ENCODE assay signal across 11 cellular contexts in the genomic region with DNA sequence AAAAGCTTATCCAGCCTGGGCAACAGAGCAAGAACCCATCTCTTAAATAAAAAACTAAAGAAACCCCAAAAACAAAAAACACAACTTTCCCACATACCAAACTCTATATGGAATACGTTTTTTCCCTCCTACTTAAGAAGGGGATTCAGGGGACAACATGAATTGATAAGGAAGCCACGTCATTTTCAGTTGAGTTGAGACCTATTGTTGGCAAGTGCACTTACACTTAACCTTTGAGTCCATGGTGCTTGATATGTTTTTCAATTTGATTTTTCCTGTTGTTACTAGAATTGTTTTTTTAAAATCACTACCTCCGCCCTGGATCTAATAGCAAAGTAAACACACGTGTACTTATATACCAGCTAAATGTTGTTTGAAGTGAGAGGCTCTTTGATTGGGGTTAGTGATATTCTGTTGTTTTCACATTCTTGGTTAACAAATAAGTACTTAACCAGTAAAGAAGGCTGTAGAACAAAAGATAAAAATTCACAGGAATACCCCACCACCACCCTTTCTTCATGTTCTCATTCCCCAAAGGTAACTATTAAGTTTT. TPM values are rescaled to one million over a fixed set of nuclear protein-coding genes. Genes with fewer than 3 reads are reported as not detected.
DNase-seq lines count a peak whose midpoint lies in the region; ATAC-seq and TF ChIP-seq lines count a peak whose summit lies in the region.
"Had no signal": no experiment of that assay in that cellular context is flagged by ENCODE, and none has a peak within 500 bp of the region (broad histone marks: within the 10 kb centered on the region; RNA-seq: fewer than 3 reads in every experiment).

No MANE protein-coding gene starts in this region.

- H3K9me3 ChIP-seq in gastroesophageal sphincter = no peaks in the 10 kb centered on the region
- H3K9me3 ChIP-seq: heart right ventricle had no signal

- no peak for ATAC-seq in activated T-cell treated with anti-CD3 and anti-CD28 coated beads, Interleukin-2, amount 50 U/mL, for 72 hours (replicated peaks in 1 of 2)
- no peak for ATAC-seq in activated B cell treated with CpG ODN at 0.5 μM for 24 hours (ENCODE audit: low read depth)
- ATAC-seq in stimulated activated naive CD8-positive, alpha-beta T cell treated with anti-CD3 and anti-CD28 coated beads, Interleukin-15, amount 100 ng/mL, for 72 hours = no peak
- no peak for ATAC-seq in GM21526 (IDR thresholded peaks at IDR 0.05; ENCODE audit: low FRiP score, unreplicated experiment)
- ATAC-seq in gastroesophageal sphincter = no peak
- ATAC-seq: heart right ventricle had no signal

- intact Hi-C loops in activated B cell treated with CpG ODN at 0.5 μM for 24 hours (cut with micrococcal nuclease) = loop anchor here (2.0 to 10.0 kb wide), 6 partner anchors 237 to 779 kb away; partner anchors contain the start of genes BRMS1L, CFL2, INSM2 and PSMA6

- H3K36me3 ChIP-seq in gastroesophageal sphincter = peaks cover 0 to 22% of the 10 kb centered on the region in 2 donors

- H3K27ac ChIP-seq in gastroesophageal sphincter = no peak overlapping the region

- no peaks in the 10 kb centered on the region for H3K9me3 Mint-ChIP-seq in activated T-cell treated with anti-CD3 and anti-CD28 coated beads, Interleukin-2, amount 50 U/mL, for 72 hours
- H3K9me3 Mint-ChIP-seq in activated B cell treated with CpG ODN at 0.5 μM for 24 hours (no peaks in the 10 kb centered on the region), immature natural killer cell (no peaks in the 10 kb centered on the region)
- H3K9me3 Mint-ChIP-seq in stimulated activated naive CD8-positive, alpha-beta T cell treated with anti-CD3 and anti-CD28 coated beads, Interleukin-15, amount 100 ng/mL, for 72 hours = no peaks in the 10 kb centered on the region

- peak overlapping the region; percentile 87 to 98 for H3K4me3 Mint-ChIP-seq in activated T-cell treated with anti-CD3 and anti-CD28 coated beads, Interleukin-2, amount 50 U/mL, for 72 hours
- H3K4me3 Mint-ChIP-seq in activated B cell treated with CpG ODN at 0.5 μM for 24 hours (peak overlapping the region; percentile 96), immature natural killer cell (peak overlapping the region; percentile 92 to 96 (median 95))
- peak overlapping the region; percentile 68 to 94 for H3K4me3 Mint-ChIP-seq in stimulated activated naive CD8-positive, alpha-beta T cell treated with anti-CD3 and anti-CD28 coated beads, Interleukin-15, amount 100 ng/mL, for 72 hours

- H3K36me3 Mint-ChIP-seq in activated T-cell treated with anti-CD3 and anti-CD28 coated beads, Interleukin-2, amount 50 U/mL, for 72 hours (ENCODE audit: insufficient read depth in 2 of 2) = peaks cover 3 to 7% of the 10 kb centered on the region in 2 donors
- H3K36me3 Mint-ChIP-seq in activated B cell treated with CpG ODN at 0.5 μM for 24 hours (ENCODE audit: low read depth) (peaks cover 20% of the 10 kb centered on the region), immature natural killer cell (peaks cover 3 to 13% (median 5%) of the 10 kb centered on the region in 3 donors)

- DNase-seq in activated T-cell treated with anti-CD3 and anti-CD28 coated beads, Interleukin-2, amount 50 U/mL, for 72 hours = no peak
- DNase-seq in activated T-cell treated with anti-CD3 and anti-CD28 coated beads, Interleukin-2, amount 50 U/mL, for 48 hours = no peak
- DNase-seq in activated B cell treated with CpG ODN at 0.5 μM for 24 hours (no peak), immature natural killer cell (no peak), RKO (ENCODE audit: low spot score) (no peak)
- no peak for DNase-seq in stimulated activated naive CD8-positive, alpha-beta T cell treated with anti-CD3 and anti-CD28 coated beads, Interleukin-15, amount 100 ng/mL, for 72 hours
- DNase-seq: C1 segment of cervical spinal cord; heart right ventricle; stimulated activated naive CD4-positive, alpha-beta T cell treated with Interleukin-2 at 50 U/mL for 16 hours had no signal

- TF ChIP-seq CTCF in activated B cell treated with CpG ODN at 0.5 μM for 24 hours (IDR thresholded peaks at IDR 0.05) = no peak
- no peak for TF ChIP-seq CTCF in gastroesophageal sphincter (IDR thresholded peaks at IDR 0.05)

- POLR2A ChIA-PET in activated B cell treated with CpG ODN at 0.5 μM for 24 hours (lab: Charles Lee) = no interaction called here

- TF ChIP-seq POLR2A in gastroesophageal sphincter (IDR thresholded peaks at IDR 0.05) = no peak

- TF ChIP-seq EP300 in gastroesophageal sphincter (IDR thresholded peaks at IDR 0.05) = no peak

- CTCF ChIA-PET in activated B cell treated with CpG ODN at 0.5 μM for 24 hours (lab: Charles Lee) = no interaction called here

- no peaks in the 10 kb centered on the region for H3K27me3 ChIP-seq in gastroesophageal sphincter
- H3K27me3 ChIP-seq: heart right ventricle had no signal

- no peaks in the 10 kb centered on the region for H3K27me3 Mint-ChIP-seq in activated T-cell treated with anti-CD3 and anti-CD28 coated beads, Interleukin-2, amount 50 U/mL, for 72 hours (ENCODE audit: low read depth)
- H3K27me3 Mint-ChIP-seq in activated B cell treated with CpG ODN at 0.5 μM for 24 hours (no peaks in the 10 kb centered on the region), immature natural killer cell (ENCODE audit: low read depth in 3 of 3) (peaks cover 6 to 23% (median 21%) of the 10 kb centered on the region in 3 donors)
- H3K27me3 Mint-ChIP-seq in stimulated activated naive CD8-positive, alpha-beta T cell treated with anti-CD3 and anti-CD28 coated beads, Interleukin-15, amount 100 ng/mL, for 72 hours = no peaks in the 10 kb centered on the region

- H3K4me1 Mint-ChIP-seq in activated T-cell treated with anti-CD3 and anti-CD28 coated beads, Interleukin-2, amount 50 U/mL, for 72 hours (ENCODE audit: low read depth) = peaks cover 30% of the 10 kb centered on the region
- H3K4me1 Mint-ChIP-seq in activated B cell treated with CpG ODN at 0.5 μM for 24 hours = peaks cover 28% of the 10 kb centered on the region
- H3K4me1 Mint-ChIP-seq in immature natural killer cell = peaks cover 22 to 29% of the 10 kb centered on the region in 2 donors
- peaks cover 31% of the 10 kb centered on the region for H3K4me1 Mint-ChIP-seq in stimulated activated naive CD8-positive, alpha-beta T cell treated with anti-CD3 and anti-CD28 coated beads, Interleukin-15, amount 100 ng/mL, for 72 hours

- H3K4me3 ChIP-seq in gastroesophageal sphincter = no peak overlapping the region

- H3K27ac Mint-ChIP-seq in activated T-cell treated with anti-CD3 and anti-CD28 coated beads, Interleukin-2, amount 50 U/mL, for 72 hours = peak overlapping the region; percentile 83
- peak overlapping the region; percentile 7 for H3K27ac Mint-ChIP-seq in activated B cell treated with CpG ODN at 0.5 μM for 24 hours
- H3K27ac Mint-ChIP-seq in immature natural killer cell = peak overlapping the region; percentile 96 to 99 (median 98)
- H3K27ac Mint-ChIP-seq in stimulated activated naive CD8-positive, alpha-beta T cell treated with anti-CD3 and anti-CD28 coated beads, Interleukin-15, amount 100 ng/mL, for 72 hours = no peak overlapping the region

- WGBS in gastroesophageal sphincter (ENCODE audit: low coverage in 1 of 2), 2 donors = 77 to 85% methylated on average over 4 of the region's 4 CpGs

- peaks cover 0 to 48% (median 7%) of the 10 kb centered on the region in 3 donors for H3K4me1 ChIP-seq in gastroesophageal sphincter

RNA-seq across cellular contexts. Expression of gene FAM177A1, which starts 2.0 kb away (rescaled TPM):
- total RNA-seq in activated T-cell treated with anti-CD3 and anti-CD28 coated beads, Interleukin-2, amount 50 U/mL, for 72 hours = 10 to 100 TPM; 53.6 to 62.7 TPM
- total RNA-seq in activated B cell treated with CpG ODN at 0.5 μM for 24 hours (23.5 and 27.4 TPM in 2 replicates), gastroesophageal sphincter (10 to 100 TPM; 42.4 to 70.0 (median 60.1) TPM)
- polyA plus RNA-seq in immature natural killer cell = 10 to 100 TPM; 42.5 to 75.3 (median 47.7) TPM

Comparison
In these comparisons a context has a peak if more than half of its experiments do, and no peak if none do; other contexts are left out.
1. H3K27ac Mint-ChIP-seq: peak in activated T-cell treated with anti-CD3 and anti-CD28 coated beads, Interleukin-2, amount 50 U/mL, for 72 hours (single experiment), activated B cell treated with CpG ODN at 0.5 μM for 24 hours (single experiment) and immature natural killer cell (6 of 6); none in stimulated activated naive CD8-positive, alpha-beta T cell treated with anti-CD3 and anti-CD28 coated beads, Interleukin-15, amount 100 ng/mL, for 72 hours (0 of 2).
2. Peak in every context shown above with its lines, with median percentiles within 50 percentile points of each other: H3K4me3 Mint-ChIP-seq.